ENCODE assay signal across 8 cellular contexts in the genomic region with DNA sequence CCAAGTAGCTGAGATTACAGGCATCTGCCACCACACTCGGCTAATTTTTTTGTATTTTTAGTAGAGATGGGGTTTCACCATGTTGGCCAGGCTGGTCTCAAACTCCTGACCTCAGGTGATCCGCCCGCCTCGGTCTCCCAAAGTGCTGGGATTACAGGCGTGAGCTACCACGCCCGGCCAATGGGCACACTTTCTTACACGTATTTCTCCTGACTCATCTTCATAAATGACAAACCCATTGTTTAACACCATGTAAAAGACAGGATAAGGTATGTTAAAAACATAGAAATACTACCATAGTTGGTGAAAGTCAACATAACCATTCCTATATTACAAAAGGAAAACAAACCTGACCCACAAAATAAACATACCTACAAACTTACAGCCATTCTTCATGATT. TPM values are rescaled to one million over a fixed set of nuclear protein-coding genes. Genes with fewer than 3 reads are reported as not detected.
DNase-seq lines count a peak whose midpoint lies in the region; ATAC-seq and TF ChIP-seq lines count a peak whose summit lies in the region.
"Not testable (repeated sequence)": the region's sequence is repeated elsewhere in the genome, so short reads cannot be mapped to it uniquely, and the experiment has no call there.

No MANE protein-coding gene starts in this region.

- H3K36me3 Mint-ChIP-seq in CD4-positive, CD25-positive, alpha-beta regulatory T cell = peaks cover 18% of the 10 kb centered on the region
- H3K36me3 Mint-ChIP-seq in T-cell = peaks cover 17% of the 10 kb centered on the region
- peaks cover 12% of the 10 kb centered on the region for H3K36me3 Mint-ChIP-seq in activated naive CD4-positive, alpha-beta T cell treated with anti-CD3 and anti-CD28 coated beads, Interleukin-2, amount 50 U/mL, for 24 hours
- H3K36me3 Mint-ChIP-seq in nephron (ENCODE audit: low read depth) = peaks cover 30% of the 10 kb centered on the region
- H3K36me3 Mint-ChIP-seq in stimulated activated effector memory CD8-positive, alpha-beta T cell treated with anti-CD3 and anti-CD28 coated beads, Interleukin-12 subunit alpha, Interleukin-12 subunit beta, amount 100 ng/mL, for 72 hours = peaks cover 92% of the 10 kb centered on the region

- H3K4me1 ChIP-seq in CD4-positive, CD25-positive, alpha-beta regulatory T cell (ENCODE audit: control insufficient read depth, insufficient read depth, low read length, poor library complexity, severe bottlenecking) = peaks cover 60% of the 10 kb centered on the region
- H3K4me1 ChIP-seq in HUES64 (ENCODE audit: insufficient read depth, low read length) (peaks cover 17% of the 10 kb centered on the region), duodenal mucosa (ENCODE audit: control insufficient read depth in 1 of 2, insufficient read depth in 2 of 2, low read length in 2 of 2) (peaks cover 28 to 37% of the 10 kb centered on the region in 2 donors)
- H3K4me1 ChIP-seq in right cardiac atrium (ENCODE audit: control insufficient read depth, insufficient read depth, low read length) = not testable (repeated sequence)

- not testable (repeated sequence) for H3K9me3 ChIP-seq in CD4-positive, CD25-positive, alpha-beta regulatory T cell (ENCODE audit: control insufficient read depth in 2 of 2, low read length in 2 of 2); HUES64 (ENCODE audit: insufficient read depth, low read depth, low read length); duodenal mucosa (ENCODE audit: control insufficient read depth in 1 of 2, low read length in 2 of 2); right cardiac atrium (ENCODE audit: control insufficient read depth, low read length)

- H3K4me3 ChIP-seq in CD4-positive, CD25-positive, alpha-beta regulatory T cell (ENCODE audit: low read depth, low read length) = peak overlapping the region; percentile 93
- H3K4me3 ChIP-seq in HUES64 (ENCODE audit: low read length) = peak overlapping the region; percentile 91; the same call in 1 of the 2 replicates
- H3K4me3 ChIP-seq in duodenal mucosa (ENCODE audit: low read depth in 1 of 2, low read length in 2 of 2) = peak overlapping the region; percentile 44 to 85
- H3K4me3 ChIP-seq in right cardiac atrium (ENCODE audit: low read length) = peak overlapping the region; percentile 87

- peak overlapping the region in 1 of 3 donors; percentile 38 for H3K27ac Mint-ChIP-seq in CD4-positive, CD25-positive, alpha-beta regulatory T cell
- peak overlapping the region in 1 of 2 donors; percentile 39 for H3K27ac Mint-ChIP-seq in T-cell
- peak overlapping the region; percentile 35 for H3K27ac Mint-ChIP-seq in activated naive CD4-positive, alpha-beta T cell treated with anti-CD3 and anti-CD28 coated beads, Interleukin-2, amount 50 U/mL, for 24 hours
- H3K27ac Mint-ChIP-seq in nephron = peak overlapping the region in 2 of 3 experiments; percentile 22 to 99
- not testable (repeated sequence) for H3K27ac Mint-ChIP-seq in stimulated activated effector memory CD8-positive, alpha-beta T cell treated with anti-CD3 and anti-CD28 coated beads, Interleukin-12 subunit alpha, Interleukin-12 subunit beta, amount 100 ng/mL, for 72 hours

- CTCF ChIA-PET in T-cell (lab: Charles Lee) = interaction anchor here (0.6 to 4.3 kb wide), 8 partner anchors 34 to 166 kb away, joined by 3 to 49 read pairs (median 4); no protein-coding TSS in a partner anchor

- TF ChIP-seq CTCF in nephron (IDR thresholded peaks at IDR 0.05; ENCODE audit: unreplicated experiment in 3 of 3) = not testable (repeated sequence)

- ATAC-seq in CD4-positive, CD25-positive, alpha-beta regulatory T cell (ENCODE audit: low read depth in 2 of 2); T-cell (replicated peaks in 1 of 4); right cardiac atrium; stimulated activated effector memory CD8-positive, alpha-beta T cell treated with anti-CD3 and anti-CD28 coated beads, Interleukin-12 subunit alpha, Interleukin-12 subunit beta, amount 100 ng/mL, for 72 hours: not testable (repeated sequence)

- intact Hi-C loops in right cardiac atrium (cut with DNase I) = loop anchor here in 3 of 4 donors (5.0 to 10.0 kb wide), 4 partner anchors 34 to 189 kb away; a partner anchor contains a TSS

- H3K4me1 Mint-ChIP-seq in CD4-positive, CD25-positive, alpha-beta regulatory T cell = peaks cover 43 to 80% (median 69%) of the 10 kb centered on the region in 4 donors
- H3K4me1 Mint-ChIP-seq in T-cell = peaks cover 78 to 82% (median 81%) of the 10 kb centered on the region in 3 donors
- H3K4me1 Mint-ChIP-seq in activated naive CD4-positive, alpha-beta T cell treated with anti-CD3 and anti-CD28 coated beads, Interleukin-2, amount 50 U/mL, for 24 hours = peaks cover 71% of the 10 kb centered on the region
- H3K4me1 Mint-ChIP-seq in nephron = peaks cover 62% of the 10 kb centered on the region
- peaks cover 53% of the 10 kb centered on the region for H3K4me1 Mint-ChIP-seq in stimulated activated effector memory CD8-positive, alpha-beta T cell treated with anti-CD3 and anti-CD28 coated beads, Interleukin-12 subunit alpha, Interleukin-12 subunit beta, amount 100 ng/mL, for 72 hours

- not testable (repeated sequence) for H3K27me3 ChIP-seq in CD4-positive, CD25-positive, alpha-beta regulatory T cell (ENCODE audit: control insufficient read depth, insufficient read depth, low read length); HUES64 (ENCODE audit: insufficient read depth, low read length); duodenal mucosa (ENCODE audit: control insufficient read depth in 1 of 2, insufficient read depth in 2 of 2, low read length in 2 of 2); right cardiac atrium (ENCODE audit: control insufficient read depth, insufficient read depth)

- H3K27ac ChIP-seq in CD4-positive, CD25-positive, alpha-beta regulatory T cell (ENCODE audit: insufficient read depth, low read length, poor library complexity, severe bottlenecking) = peak overlapping the region; percentile 8
- H3K27ac ChIP-seq in HUES64 (ENCODE audit: low read depth, low read length); duodenal mucosa (ENCODE audit: low read depth, low read length); right cardiac atrium (ENCODE audit: low read length): not testable (repeated sequence)

- H3K27me3 Mint-ChIP-seq in CD4-positive, CD25-positive, alpha-beta regulatory T cell; T-cell; activated naive CD4-positive, alpha-beta T cell treated with anti-CD3 and anti-CD28 coated beads, Interleukin-2, amount 50 U/mL, for 24 hours; nephron (ENCODE audit: low read depth): not testable (repeated sequence)

- not testable (repeated sequence) for DNase-seq in CD4-positive, CD25-positive, alpha-beta regulatory T cell; T-cell; right cardiac atrium; stimulated activated effector memory CD8-positive, alpha-beta T cell treated with anti-CD3 and anti-CD28 coated beads, Interleukin-12 subunit alpha, Interleukin-12 subunit beta, amount 100 ng/mL, for 72 hours (ENCODE audit: low spot score in 2 of 2)

- not testable (repeated sequence) for H3K9ac ChIP-seq in HUES64 (ENCODE audit: low read depth, low read length)
- peak overlapping the region in 1 of 2 donors; percentile 89 for H3K9ac ChIP-seq in duodenal mucosa (ENCODE audit: low read depth in 1 of 2, low read length in 2 of 2)

- POLR2A ChIA-PET in T-cell (lab: Charles Lee) = not testable (repeated sequence)

- H3K36me3 ChIP-seq in CD4-positive, CD25-positive, alpha-beta regulatory T cell (ENCODE audit: control insufficient read depth, insufficient read depth, low read length) = not testable (repeated sequence)
- peaks cover 46% of the 10 kb centered on the region for H3K36me3 ChIP-seq in HUES64 (ENCODE audit: insufficient read depth, low read length)
- peaks cover 4 to 10% of the 10 kb centered on the region in 2 donors for H3K36me3 ChIP-seq in duodenal mucosa (ENCODE audit: control insufficient read depth in 1 of 2, insufficient read depth in 2 of 2, low read length in 2 of 2)

- not testable (repeated sequence) for H3K9me3 Mint-ChIP-seq in CD4-positive, CD25-positive, alpha-beta regulatory T cell; T-cell; activated naive CD4-positive, alpha-beta T cell treated with anti-CD3 and anti-CD28 coated beads, Interleukin-2, amount 50 U/mL, for 24 hours; nephron; stimulated activated effector memory CD8-positive, alpha-beta T cell treated with anti-CD3 and anti-CD28 coated beads, Interleukin-12 subunit alpha, Interleukin-12 subunit beta, amount 100 ng/mL, for 72 hours

- peak overlapping the region; percentile 15 to 100 (median 74) for H3K4me3 Mint-ChIP-seq in CD4-positive, CD25-positive, alpha-beta regulatory T cell
- H3K4me3 Mint-ChIP-seq in T-cell (peak overlapping the region; percentile 34 to 99 (median 90)), nephron (peak overlapping the region; percentile 100)
- H3K4me3 Mint-ChIP-seq in activated naive CD4-positive, alpha-beta T cell treated with anti-CD3 and anti-CD28 coated beads, Interleukin-2, amount 50 U/mL, for 24 hours = peak overlapping the region; percentile 97
- peak overlapping the region; percentile 98 for H3K4me3 Mint-ChIP-seq in stimulated activated effector memory CD8-positive, alpha-beta T cell treated with anti-CD3 and anti-CD28 coated beads, Interleukin-12 subunit alpha, Interleukin-12 subunit beta, amount 100 ng/mL, for 72 hours

- WGBS in HUES64 = 95% methylated on average over 7 of the region's 8 CpGs
- WGBS in right cardiac atrium = 92% methylated on average over 8 of the region's 8 CpGs

RNA-seq across cellular contexts. Expression of a gene that starts 2.8 kb away (rescaled TPM):
- 63.4 TPM for total RNA-seq in CD4-positive, CD25-positive, alpha-beta regulatory T cell
- 10 to 100 TPM in 1 of 4 donors, 1 to 10 TPM in 3; 6.9 to 10.6 (median 9.7) TPM for polyA plus RNA-seq in CD4-positive, CD25-positive, alpha-beta regulatory T cell
- 38.6 TPM for polyA plus RNA-seq in HUES64 (2013, experiment 1 of 2)
- 38.2 TPM for polyA plus RNA-seq in HUES64 (2013, experiment 2 of 2)
- total RNA-seq in T-cell (10 to 100 TPM; 48.6 to 63.8 (median 51.8) TPM), right cardiac atrium (10 to 100 TPM; 52.1 to 59.4 (median 53.7) TPM)
- 9.6 TPM for polyA plus RNA-seq in right cardiac atrium
